Comparison of ENCODE assay signal across 12 cellular contexts in genomic region chr19:41941410-41942202, GRCh38. TPM values are rescaled to one million over a fixed set of nuclear protein-coding genes. Genes with fewer than 3 reads are reported as not detected.
DNase-seq lines count a peak whose midpoint lies in the region; ATAC-seq and TF ChIP-seq lines count a peak whose summit lies in the region.
"Had no signal": no experiment of that assay in that cellular context is flagged by ENCODE, and none has a peak within 500 bp of the region (broad histone marks: within the 10 kb centered on the region; RNA-seq: fewer than 3 reads in every experiment).

No MANE protein-coding gene starts in this region.

- H3K9ac ChIP-seq in BLaER1 (peak overlapping the region; percentile 82; the same call in 1 of the 2 replicates), iPS-15b (ENCODE audit: low read depth, low read length) (no peak overlapping the region)

- H3K27me3 Mint-ChIP-seq in activated B cell treated with CpG ODN at 0.5 μM for 24 hours = no peaks in the 10 kb centered on the region

- peak overlapping the region; percentile 91 for H3K4me2 ChIP-seq in BLaER1

- H3K4me1 Mint-ChIP-seq in activated B cell treated with CpG ODN at 0.5 μM for 24 hours = peaks cover 66% of the 10 kb centered on the region

- peak overlapping the region; percentile 83 for H3K27ac Mint-ChIP-seq in activated B cell treated with CpG ODN at 0.5 μM for 24 hours

- no peak for TF ChIP-seq EP300 in stomach (IDR thresholded peaks at IDR 0.05)

- TF ChIP-seq CTCF in GM10266 (IDR thresholded peaks at IDR 0.05; ENCODE audit: control insufficient read depth, insufficient read depth, low read depth, missing control alignments) = no peak
- TF ChIP-seq CTCF in activated B cell treated with CpG ODN at 0.5 μM for 24 hours (IDR thresholded peaks at IDR 0.05) = no peak
- TF ChIP-seq CTCF in stomach (IDR thresholded peaks at IDR 0.05) = no peak

- DNase-seq in GM10266 (ENCODE audit: extremely low spot score) (peak; percentile 58), activated B cell treated with CpG ODN at 0.5 μM for 24 hours (no peak), stomach (no peak), left ventricle myocardium superior (no peak), H4 (ENCODE audit: low spot score) (no peak), activated gamma-delta T cell (lab: John Stamatoyannopoulos, UW) (no peak)
- DNase-seq: GDM1, NCI-H1048 had no signal

- no peak for TF ChIP-seq POLR2A in stomach (IDR thresholded peaks at IDR 0.05)

- H3K9me3 Mint-ChIP-seq in activated B cell treated with CpG ODN at 0.5 μM for 24 hours = no peaks in the 10 kb centered on the region

- H3K27ac ChIP-seq in BLaER1 (no peak overlapping the region), stomach (no peak overlapping the region)
- H3K27ac ChIP-seq: C4-2B had no signal

- CTCF ChIA-PET in activated B cell treated with CpG ODN at 0.5 μM for 24 hours (lab: Charles Lee) = interaction anchor here (1.0 kb wide), 1 partner anchor 10 kb away, joined by 3 read pairs; no protein-coding TSS in a partner anchor

- no peaks in the 10 kb centered on the region for H3K36me3 Mint-ChIP-seq in activated B cell treated with CpG ODN at 0.5 μM for 24 hours (ENCODE audit: low read depth)

- 80 to 86% (median 84%) methylated on average over 8 to 9 of the region's 9 CpGs for WGBS in stomach, 5 donors

- H3K4me3 ChIP-seq in BLaER1 = peak overlapping the region; percentile 72; the same call in 1 of the 2 replicates
- H3K4me3 ChIP-seq in iPS-15b (ENCODE audit: low read depth, low read length) = peak overlapping the region; percentile 61
- H3K4me3 ChIP-seq in stomach = no peak overlapping the region

- no peaks in the 10 kb centered on the region for H4K20me1 ChIP-seq in BLaER1

- ATAC-seq in activated B cell treated with CpG ODN at 0.5 μM for 24 hours (ENCODE audit: low read depth) = no peak
- no peak for ATAC-seq in left ventricle myocardium superior

- peak overlapping the region; percentile 89 for H3K4me3 Mint-ChIP-seq in activated B cell treated with CpG ODN at 0.5 μM for 24 hours

- intact Hi-C loops in activated B cell treated with CpG ODN at 0.5 μM for 24 hours (cut with micrococcal nuclease) = no loop called here
- intact Hi-C loops in stomach (cut with DNase I; ENCODE audit: low total_unique reads) = no loop called here
- intact Hi-C loops in left ventricle myocardium superior (cut with micrococcal nuclease) = no loop called here

- POLR2A ChIA-PET in activated B cell treated with CpG ODN at 0.5 μM for 24 hours (lab: Charles Lee) = interaction anchor here (0.6 to 10.0 kb wide), 5 partner anchors 57 to 1506 kb away, joined by 5 to 189 read pairs (median 12); partner anchors contain the start of genes ARHGEF1 and CD79A

- H3K4me1 ChIP-seq in BLaER1 (peaks cover 42% of the 10 kb centered on the region), iPS-15b (ENCODE audit: control insufficient read depth, insufficient read depth, low read length) (no peaks in the 10 kb centered on the region), stomach (peaks cover 16 to 19% (median 17%) of the 10 kb centered on the region in 4 donors)

- H3K9me3 ChIP-seq in BLaER1 (no peaks in the 10 kb centered on the region), iPS-15b (ENCODE audit: control insufficient read depth, insufficient read depth, low read length) (no peaks in the 10 kb centered on the region), stomach (no peaks in the 10 kb centered on the region)

- H3K36me3 ChIP-seq in BLaER1 = no peaks in the 10 kb centered on the region
- H3K36me3 ChIP-seq in iPS-15b (ENCODE audit: control insufficient read depth, insufficient read depth, low read length) = no peaks in the 10 kb centered on the region
- H3K36me3 ChIP-seq in stomach = no peaks in the 10 kb centered on the region

- H3K27me3 ChIP-seq in BLaER1 (peaks cover 34% of the 10 kb centered on the region), iPS-15b (ENCODE audit: control insufficient read depth, insufficient read depth, low read length) (peaks cover 41% of the 10 kb centered on the region), stomach (peaks cover 5 to 68% (median 21%) of the 10 kb centered on the region in 3 donors)

RNA-seq across cellular contexts. Expression of gene ERFL, which starts 13.4 kb away (rescaled TPM):
- total RNA-seq in activated B cell treated with CpG ODN at 0.5 μM for 24 hours = 0.64 and 1.1 TPM in 2 replicates
- not detected for total RNA-seq in stomach
- under 1 TPM in 1 of 3 donors, not detected in 2; 0.25 TPM for polyA plus RNA-seq in stomach
- not detected for total RNA-seq in left ventricle myocardium superior
- not detected in 2 replicates for total RNA-seq in H4 (2014; rRNA removed; shearing (Covaris generic))

RNA-seq across cellular contexts. Expression of gene RABAC1, which starts 17.5 kb away (rescaled TPM):
- total RNA-seq in activated B cell treated with CpG ODN at 0.5 μM for 24 hours (96.7 and 102 TPM in 2 replicates), stomach (100 to 1,000 TPM in 3 of 5 donors, 10 to 100 TPM in 2; 44.6 to 499 (median 114) TPM), left ventricle myocardium superior (61.0 TPM)
- polyA plus RNA-seq in stomach = 100 to 1,000 TPM; 127 to 181 (median 170) TPM
- 149 and 167 TPM in 2 replicates for total RNA-seq in H4 (2014; rRNA removed; shearing (Covaris generic))

RNA-seq across cellular contexts. Expression of gene ATP1A3, which starts 52.4 kb away (rescaled TPM):
- 1.4 and 1.8 TPM in 2 replicates for total RNA-seq in activated B cell treated with CpG ODN at 0.5 μM for 24 hours
- total RNA-seq in stomach = under 1 TPM in 1 of 5 donors, not detected in 4; 0.29 TPM
- polyA plus RNA-seq in stomach = under 1 TPM in 2 of 3 donors, not detected in 1; 0.12 to 0.45 TPM
- total RNA-seq in left ventricle myocardium superior = 416 TPM
- 2.1 and 2.8 TPM in 2 replicates for total RNA-seq in H4 (2014; rRNA removed; shearing (Covaris generic))
- total RNA-seq: mesenteric fat pad had no signal

RNA-seq across cellular contexts. Expression of gene ARHGEF1, which starts 58.6 kb away (rescaled TPM):
- total RNA-seq in activated B cell treated with CpG ODN at 0.5 μM for 24 hours (351 and 418 TPM in 2 replicates), stomach (100 to 1,000 TPM in 4 of 5 donors, 10 to 100 TPM in 1; 40.8 to 329 (median 224) TPM), left ventricle myocardium superior (26.9 TPM)
- polyA plus RNA-seq in stomach = 100 to 1,000 TPM in 2 of 3 donors, 10 to 100 TPM in 1; 62.0 to 109 (median 106) TPM
- total RNA-seq in H4 (2014; rRNA removed; shearing (Covaris generic)) = 14.5 and 15.9 TPM in 2 replicates

Comparison
In these comparisons a context has a peak if more than half of its experiments do, and no peak if none do; other contexts are left out.
1. H3K4me3 ChIP-seq: peak in BLaER1 (single experiment) and iPS-15b (single experiment); none in stomach (0 of 4).
2. RNA of gene ATP1A3, which starts 52.4 kb away (total RNA-seq): 416 TPM in left ventricle myocardium superior (single experiment); 2.1 to 2.8 TPM in H4, 1.4 to 1.8 TPM in activated B cell treated with CpG ODN at 0.5 μM for 24 hours and 0.29 TPM in stomach; every median in the first group is over 100 times any median in the second.